1 cellular context compared by ENCODE assay signal in the genomic region with DNA sequence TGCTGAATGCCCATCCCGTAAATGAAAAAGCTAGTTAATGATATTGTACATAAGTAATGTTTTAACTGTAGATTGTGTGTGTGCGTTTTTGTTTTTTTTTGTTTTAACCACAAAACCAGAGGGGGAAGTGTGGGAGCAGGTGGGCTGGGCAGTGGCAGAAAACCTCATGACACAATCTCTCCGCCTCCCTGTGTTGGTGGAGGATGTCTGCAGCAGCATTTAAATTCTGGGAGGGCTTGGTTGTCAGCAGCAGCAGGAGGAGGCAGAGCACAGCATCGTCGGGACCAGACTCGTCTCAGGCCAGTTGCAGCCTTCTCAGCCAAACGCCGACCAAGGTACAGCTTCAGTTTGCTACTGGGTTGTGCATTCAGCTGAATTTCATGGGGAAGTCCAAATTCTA.
TF ChIP-seq lines count a peak whose summit lies in the region.

SPP1 (plus strand) TSS at position 249 of the 400 bp plus-strand sequence. CDS start 1,182 bp downstream, outside the sequence.

TF ChIP-seq in liver, 16 proteins besides CTCF, POLR2A, EP300 and RAD21 (continued from another document):
- TF ChIP-seq SP1 (IDR thresholded peaks at IDR 0.05) (no peak), TAF1 (conservative IDR thresholded peaks at IDR 0.05) (no peak), YY1 (IDR thresholded peaks at IDR 0.05) (no peak)
TF ChIP-seq in liver: peak in this region for 0.
